8 cellular contexts compared by ENCODE assay signal in genomic region chr6:28207244-28208179, GRCh38. TPM values are rescaled to one million over a fixed set of nuclear protein-coding genes. Genes with fewer than 3 reads are reported as not detected.
A peak's percentile ranks its signal among the peaks of the same experiment; 100 is the strongest.
DNase-seq lines count a peak whose midpoint lies in the region; ATAC-seq, FAIRE-seq and TF ChIP-seq lines count a peak whose summit lies in the region.

No MANE protein-coding gene starts in this region.

- H3K27me3 Mint-ChIP-seq in Caco-2 (ENCODE audit: insufficient read depth, unreplicated experiment) = peaks cover 14% of the 10 kb centered on the region

- no peak for FAIRE-seq in frontal cortex (lab: Jason Lieb, UNC)

- no peak overlapping the region for H4K5ac ChIP-seq in mesendoderm (ENCODE audit: low read length)

- H3K27me3 ChIP-seq in HUES64 (ENCODE audit: insufficient read depth, low read length) = peaks cover 95% of the 10 kb centered on the region
- H3K27me3 ChIP-seq in brain microvascular endothelial cell (replicated peaks) = peaks cover 5% of the 10 kb centered on the region
- H3K27me3 ChIP-seq in mesendoderm (ENCODE audit: insufficient read depth, low read length, poor library complexity) = peaks cover 26% of the 10 kb centered on the region
- H3K27me3 ChIP-seq in Caco-2 (replicated peaks; ENCODE audit: control insufficient read depth, insufficient read depth, low read length) = no peaks in the 10 kb centered on the region

- H3K4me3 ChIP-seq in HUES64 (ENCODE audit: low read length) (peak overlapping the region; percentile 57), brain microvascular endothelial cell (ENCODE audit: low read depth, low read length) (peak overlapping the region; percentile 65), mesendoderm (ENCODE audit: low read length) (peak overlapping the region; percentile 53), Caco-2 (ENCODE audit: low read depth, low read length) (no peak overlapping the region)

- no peak overlapping the region for H2BK120ac ChIP-seq in mesendoderm (ENCODE audit: low read depth, low read length)

- DNase-seq in EL (peak; percentile 65), brain microvascular endothelial cell (peak; percentile 32), mesendoderm (peak; percentile 84), G401 (ENCODE audit: low spot score) (no peak), Caco-2 (no peak), frontal cortex (ENCODE audit: low spot score in 2 of 2) (no peak)

- intact Hi-C loops in Caco-2 (cut with micrococcal nuclease; ENCODE audit: unreplicated experiment) = no loop called here

- peak overlapping the region; percentile 75 for H3K56ac ChIP-seq in mesendoderm (ENCODE audit: low read length)

- peak overlapping the region; percentile 21; the same call in 1 of the 2 replicates for H3K9ac ChIP-seq in HUES64 (ENCODE audit: low read depth, low read length)
- H3K9ac ChIP-seq in mesendoderm (ENCODE audit: low read length) = peak overlapping the region; percentile 64

- H3K23ac ChIP-seq in mesendoderm (ENCODE audit: low read length) = peak overlapping the region; percentile 34

- H3K36me3 Mint-ChIP-seq in Caco-2 (ENCODE audit: insufficient read depth, unreplicated experiment) = peaks cover 4% of the 10 kb centered on the region

- H2BK15ac ChIP-seq in mesendoderm (replicated peaks; ENCODE audit: low read depth) = no peak overlapping the region

- POLR2A ChIA-PET in Caco-2 (lab: Charles Lee) = no interaction called here

- in situ Hi-C loops in brain microvascular endothelial cell (cut with HindIII; ENCODE audit: low pct_ligation_motif_present, low sequenced_read_pairs) (no loop called here), G401 (cut with HindIII; ENCODE audit: low sequenced_read_pairs) (no loop called here)

- peak overlapping the region; percentile 96 for H3K4me2 ChIP-seq in mesendoderm (ENCODE audit: low read length)

- ATAC-seq in HG02588 (IDR thresholded peaks at IDR 0.05; ENCODE audit: unreplicated experiment) = no peak

- H3K36me3 ChIP-seq in HUES64 (ENCODE audit: insufficient read depth, low read length) = no peaks in the 10 kb centered on the region
- H3K36me3 ChIP-seq in brain microvascular endothelial cell (replicated peaks) = no peaks in the 10 kb centered on the region
- no peaks in the 10 kb centered on the region for H3K36me3 ChIP-seq in mesendoderm (ENCODE audit: control insufficient read depth, insufficient read depth, low read length)
- no peaks in the 10 kb centered on the region for H3K36me3 ChIP-seq in Caco-2 (ENCODE audit: control insufficient read depth, insufficient read depth, low read length)

- CTCF ChIA-PET in Caco-2 (lab: Charles Lee) = no interaction called here

- no peak overlapping the region for H3K4ac ChIP-seq in mesendoderm (ENCODE audit: low read depth, low read length)

- H3K4me1 ChIP-seq in HUES64 (ENCODE audit: insufficient read depth, low read length) (peaks cover 3% of the 10 kb centered on the region; the same call in 1 of the 2 replicates), mesendoderm (ENCODE audit: control insufficient read depth, low read depth, low read length) (peaks cover 2% of the 10 kb centered on the region), Caco-2 (no peaks in the 10 kb centered on the region)

- peaks cover 5% of the 10 kb centered on the region for H3K4me1 Mint-ChIP-seq in Caco-2 (ENCODE audit: low read depth, unreplicated experiment)

- H2AK5ac ChIP-seq in mesendoderm (ENCODE audit: low read length) = no peak overlapping the region

- H3K9me3 ChIP-seq in HUES64 (ENCODE audit: insufficient read depth, low read depth, low read length) = no peaks in the 10 kb centered on the region
- H3K9me3 ChIP-seq in Caco-2 = no peaks in the 10 kb centered on the region

- no peak overlapping the region for H4K8ac ChIP-seq in mesendoderm (ENCODE audit: low read depth, low read length)

- H3K27ac ChIP-seq in HUES64 (ENCODE audit: low read depth, low read length) (no peak overlapping the region), brain microvascular endothelial cell (no peak overlapping the region), mesendoderm (ENCODE audit: low read depth, low read length) (no peak overlapping the region)

- no peaks in the 10 kb centered on the region for H3K79me2 ChIP-seq in mesendoderm (ENCODE audit: control insufficient read depth, insufficient read depth, low read length)

- WGBS in HUES64 = under 1% methylated on average over 47 of the region's 47 CpGs
- no CpG with 5 or more reads among the region's 47 CpGs for WGBS in mesendoderm (ENCODE audit: extremely low coverage, insufficient coverage, low lambda C conversion rate)

- H3K79me1 ChIP-seq in mesendoderm (ENCODE audit: low read length) = no peaks in the 10 kb centered on the region

- H2BK5ac ChIP-seq in mesendoderm (ENCODE audit: low read length) = no peak overlapping the region

- TF ChIP-seq CTCF in brain microvascular endothelial cell (IDR thresholded peaks at IDR 0.05; ENCODE audit: low read depth, low read length, missing control alignments) (no peak), Caco-2 (IDR thresholded peaks at IDR 0.05; ENCODE audit: insufficient read depth in 1 of 2, low read depth in 1 of 2, low read length in 1 of 2, severe bottlenecking in 1 of 2, unreplicated experiment in 1 of 2) (no peak)

- H3K27ac Mint-ChIP-seq in Caco-2 (ENCODE audit: unreplicated experiment) = no peak overlapping the region

- BruUV-seq in Caco-2 (replicated peaks; lab: Mats Ljungman, UMichigan) = no TSS peak

- no peak overlapping the region for H3K4me3 Mint-ChIP-seq in Caco-2 (ENCODE audit: unreplicated experiment)

- H3K18ac ChIP-seq in mesendoderm (ENCODE audit: low read length) = no peak overlapping the region

- H3K9me3 Mint-ChIP-seq in Caco-2 (ENCODE audit: unreplicated experiment) = no peaks in the 10 kb centered on the region

RNA-seq across cellular contexts. Expression of gene ZSCAN9, which starts 17.6 kb away (rescaled TPM):
- 11.2 TPM for polyA plus RNA-seq in HUES64 (2013, experiment 1 of 2)
- 13.0 TPM for polyA plus RNA-seq in HUES64 (2013, experiment 2 of 2)
- polyA plus RNA-seq in mesendoderm (2013, experiment 1 of 2) = 9.2 TPM
- 8.6 TPM for polyA plus RNA-seq in mesendoderm (2013, experiment 2 of 2)
- 7.3 and 10.1 TPM in 2 replicates for total RNA-seq in G401 (2014; rRNA removed; shearing (Covaris generic))
- total RNA-seq in Caco-2 (2022) (13.7 and 13.9 TPM in 2 replicates), frontal cortex (45.7 TPM)

RNA-seq across cellular contexts. Expression of gene ZKSCAN4, which starts 44.6 kb away (rescaled TPM):
- polyA plus RNA-seq in HUES64 (2013, experiment 1 of 2) = 4.5 TPM
- 4.9 TPM for polyA plus RNA-seq in HUES64 (2013, experiment 2 of 2)
- polyA plus RNA-seq in mesendoderm (2013, experiment 1 of 2) = 3.1 TPM
- 3.3 TPM for polyA plus RNA-seq in mesendoderm (2013, experiment 2 of 2)
- total RNA-seq in G401 (2014; rRNA removed; shearing (Covaris generic)) = 3.4 and 6.4 TPM in 2 replicates
- total RNA-seq in Caco-2 (2022) (5.0 and 5.5 TPM in 2 replicates), frontal cortex (9.4 TPM)

RNA-seq across cellular contexts. Expression of gene NKAPL, which starts 51.6 kb away (rescaled TPM):
- not detected for polyA plus RNA-seq in HUES64 (2013, experiment 1 of 2)
- polyA plus RNA-seq in HUES64 (2013, experiment 2 of 2) = not detected
- 0.17 TPM for polyA plus RNA-seq in mesendoderm (2013, experiment 1 of 2)
- polyA plus RNA-seq in mesendoderm (2013, experiment 2 of 2) = 0.07 TPM
- total RNA-seq in G401 (2014; rRNA removed; shearing (Covaris generic)) = not detected in 2 replicates
- total RNA-seq in Caco-2 (2022) = not detected in 2 replicates
- total RNA-seq in frontal cortex = 3.7 TPM

RNA-seq across cellular contexts. Expression of gene ZSCAN26, which starts 59.4 kb away (rescaled TPM):
- 11.5 TPM for polyA plus RNA-seq in HUES64 (2013, experiment 1 of 2)
- polyA plus RNA-seq in HUES64 (2013, experiment 2 of 2) = 11.2 TPM
- polyA plus RNA-seq in mesendoderm (2013, experiment 1 of 2) = 8.0 TPM
- 8.4 TPM for polyA plus RNA-seq in mesendoderm (2013, experiment 2 of 2)
- total RNA-seq in G401 (2014; rRNA removed; shearing (Covaris generic)) = 11.1 and 14.3 TPM in 2 replicates
- total RNA-seq in Caco-2 (2022) = 7.2 and 7.8 TPM in 2 replicates
- total RNA-seq in frontal cortex = 36.3 TPM

Comparison
In these comparisons a context has a peak if more than half of its experiments do, and no peak if none do; other contexts are left out.
1. DNase-seq: peak in EL (single experiment), brain microvascular endothelial cell (single experiment) and mesendoderm (single experiment); none in G401 (single experiment), Caco-2 (0 of 2) and frontal cortex (0 of 2).